In genomic region chr19:34182125-34182524, GRCh38 we compare ENCODE assay signal across 1 cellular context.
TF ChIP-seq lines count a peak whose summit lies in the region.

No MANE protein-coding gene starts in this region.

TF ChIP-seq in A549, 52 proteins besides CTCF, POLR2A, EP300 and RAD21:
- TF ChIP-seq ZNF302 (CRISPR knock-in tag; IDR thresholded peaks at IDR 0.05) (no peak), KDM1A (IDR thresholded peaks at IDR 0.05; ENCODE audit: low read depth) (no peak), HDAC2 (IDR thresholded peaks at IDR 0.05) (no peak)
